In the genomic region with DNA sequence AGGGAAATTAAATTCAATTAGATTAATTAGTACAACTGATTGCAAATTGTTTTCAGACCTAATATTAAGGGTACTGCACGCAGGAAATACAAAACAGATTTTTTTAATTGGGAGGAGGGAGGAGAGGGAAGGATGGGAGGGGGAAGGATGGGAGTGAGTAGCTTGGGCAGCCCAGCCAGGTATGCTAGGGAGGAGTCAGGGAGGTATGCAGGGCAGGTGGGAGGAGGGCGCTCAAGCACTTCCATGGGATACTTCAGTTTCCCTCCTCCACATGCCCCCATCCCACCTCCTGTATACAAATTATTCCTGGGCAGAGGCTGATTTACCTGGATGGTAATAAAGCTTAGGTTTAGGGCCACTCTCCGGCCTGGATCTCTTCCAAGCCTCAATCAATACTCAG, we compare ENCODE assay signal across 30 cellular contexts.
"Had no signal": no experiment of that assay in that cellular context is flagged by ENCODE, and none has a peak within 500 bp of the region (broad histone marks: within the 10 kb centered on the region; RNA-seq: fewer than 3 reads in every experiment).

No MANE protein-coding gene starts in this region.

- ATAC-seq: activated CD4-positive, alpha-beta T cell treated with anti-CD3 and anti-CD28 coated beads for 36 hours; activated CD8-positive, alpha-beta memory T cell treated with anti-CD3 and anti-CD28 coated beads, Interleukin-2, amount 10 ng/mL, durations not matched to agents 7 days and 5 days; activated CD8-positive, alpha-beta T cell treated with anti-CD3 and anti-CD28 coated beads, Interleukin-2, amount 10 ng/mL, durations not matched to agents 7 days and 5 days; activated naive CD4-positive, alpha-beta T cell treated with anti-CD3 and anti-CD28 coated beads, Interleukin-2, amount 50 U/mL, for 72 hours; esophagus mucosa; T-helper 17 cell had no signal

- DNase-seq: activated CD4-positive, alpha-beta memory T cell treated with anti-CD3 and anti-CD28 coated beads for 36 hours; activated CD4-positive, alpha-beta T cell treated with anti-CD3 and anti-CD28 coated beads for 36 hours; activated CD4-positive, alpha-beta T cell treated with anti-CD3 and anti-CD28 coated beads, Interleukin-2, amount 10 ng/mL, durations not matched to agents 24 days and 14 days; activated CD4-positive, CD25-positive, alpha-beta regulatory T cell; activated CD4-positive, CD25-positive, alpha-beta regulatory T cell treated with anti-CD3 and anti-CD28 coated beads, Interleukin-2, amount 50 U/mL, for 72 hours; activated CD8-positive, alpha-beta memory T cell treated with anti-CD3 and anti-CD28 coated beads, Interleukin-2, amount 10 ng/mL, durations not matched to agents 7 days and 5 days; activated CD8-positive, alpha-beta memory T cell treated with anti-CD3 and anti-CD28 coated beads, Interleukin-2, amount 50 U/mL, for 4 hours; activated CD8-positive, alpha-beta T cell treated with anti-CD3 and anti-CD28 coated beads, Interleukin-2, amount 10 ng/mL, durations not matched to agents 7 days and 5 days; activated effector memory CD4-positive, alpha-beta T cell treated with anti-CD3 and anti-CD28 coated beads, Interleukin-2, amount 50 U/mL, for 16 hours; activated naive CD4-positive, alpha-beta T cell treated with anti-CD3 and anti-CD28 coated beads for 36 hours; activated naive CD8-positive, alpha-beta T cell treated with anti-CD3 and anti-CD28 coated beads, Interleukin-2, amount 10 ng/mL, durations not matched to agents 7 days and 5 days; activated T-cell treated with anti-CD3 and anti-CD28 coated beads, Interleukin-2, amount 50 U/mL, for 1 hour; activated T-cell treated with anti-CD3 and anti-CD28 coated beads, Interleukin-2, amount 50 U/mL, for 48 hours; amniotic stem cell; anterior cingulate cortex; brain microvascular endothelial cell; dorsolateral prefrontal cortex; effector memory CD4-positive, alpha-beta T cell; endodermal cell; foreskin fibroblast; T-helper 1 cell; T-helper 17 cell; T1000; WERI-Rb-1 had no signal

- H3K36me3 ChIP-seq: brain microvascular endothelial cell, WERI-Rb-1 had no signal

- H3K27me3 ChIP-seq: brain microvascular endothelial cell, dorsolateral prefrontal cortex had no signal

- H3K27ac ChIP-seq: brain microvascular endothelial cell, coronary artery, dorsolateral prefrontal cortex, WERI-Rb-1 had no signal

- H3K4me3 ChIP-seq: coronary artery, dorsolateral prefrontal cortex had no signal

- FAIRE-seq: astrocyte, bronchial epithelial cell, frontal cortex had no signal
